Comparison of ENCODE assay signal across 7 cellular contexts in genomic region chr6:15643542-15643941, GRCh38.
"Had no signal": no experiment of that assay in that cellular context is flagged by ENCODE, and none has a peak within 500 bp of the region (broad histone marks: within the 10 kb centered on the region; RNA-seq: fewer than 3 reads in every experiment).

No MANE protein-coding gene starts in this region.

- DNase-seq: GM23248, GOT3, H9, HCEC 1CT, KG1 had no signal

- FAIRE-seq: HTR-8/SVneo had no signal

- H3K9ac ChIP-seq: GM23248 had no signal

- H2AFZ ChIP-seq: GM23248 had no signal

- H3K4me3 Mint-ChIP-seq: H9 had no signal

- H3K27ac ChIP-seq: GM23248 had no signal

- H3K4me1 Mint-ChIP-seq: H9 had no signal

- H3K4me3 ChIP-seq: GM23248 had no signal

- H3K27me3 Mint-ChIP-seq: IgD-negative memory B cell had no signal

- H3K27ac Mint-ChIP-seq: H9, IgD-negative memory B cell had no signal
